Comparison of ENCODE assay signal across 20 cellular contexts in the genomic region with DNA sequence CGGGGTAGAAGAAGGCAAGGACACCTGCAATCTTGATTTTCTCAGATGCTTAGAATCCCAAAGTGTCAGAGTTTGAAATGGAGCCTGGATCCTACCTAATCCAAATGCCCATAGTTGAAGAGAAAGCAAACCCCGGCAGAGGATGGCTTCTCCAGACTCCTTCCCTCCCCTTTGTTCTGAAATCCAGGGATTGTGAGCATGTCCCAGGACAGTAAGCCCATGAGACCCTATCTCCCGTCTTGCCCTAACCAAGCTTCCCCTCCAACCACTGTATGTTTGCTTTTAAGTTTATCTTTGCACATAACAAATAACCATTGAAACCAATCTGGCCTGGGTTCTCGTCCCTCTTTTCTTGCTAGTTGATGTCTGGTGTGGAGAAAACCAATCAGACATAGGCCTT.
A peak's percentile ranks its signal among the peaks of the same experiment; 100 is the strongest.
DNase-seq lines count a peak whose midpoint lies in the region; ATAC-seq and TF ChIP-seq lines count a peak whose summit lies in the region.
"Had no signal": no experiment of that assay in that cellular context is flagged by ENCODE, and none has a peak within 500 bp of the region (broad histone marks: within the 10 kb centered on the region; RNA-seq: fewer than 3 reads in every experiment).

No MANE protein-coding gene starts in this region.

- no peaks in the 10 kb centered on the region for H3K9me3 ChIP-seq in tibial artery
- H3K9me3 ChIP-seq: gastrocnemius medialis, tibial nerve had no signal

- no peak overlapping the region for H4K5ac ChIP-seq in mesendoderm (ENCODE audit: low read length)

- DNase-seq in activated naive CD4-positive, alpha-beta T cell (lab: John Stamatoyannopoulos, UW), result no peak
- no peak for DNase-seq in mesendoderm
- no peak for DNase-seq in tibial artery
- DNase-seq in GM10266 (ENCODE audit: extremely low spot score), result no peak
- DNase-seq: activated CD4-positive, alpha-beta T cell treated with anti-CD3 and anti-CD28 coated beads, Interleukin-2, amount 50 U/mL, for 48 hours; anterior cingulate cortex; gastrocnemius medialis; KBM-7; OCI-M1; Right ventricle myocardium superior had no signal

- peak overlapping the region; percentile 72 for H3K4ac ChIP-seq in mesendoderm (ENCODE audit: low read depth, low read length)

- H3K4me1 ChIP-seq in mesendoderm (ENCODE audit: control insufficient read depth, low read depth, low read length) (peaks cover 4% of the 10 kb centered on the region), tibial artery (peaks cover 0 to 85% (median 9%) of the 10 kb centered on the region in 4 donors)
- H3K4me1 ChIP-seq: parathyroid adenoma had no signal

- peak overlapping the region; percentile 81 for H3K18ac ChIP-seq in mesendoderm (ENCODE audit: low read length)

- H3K4me1 Mint-ChIP-seq in activated naive CD4-positive, alpha-beta T cell treated with anti-CD3 and anti-CD28 coated beads, Interleukin-2, amount 50 U/mL, for 24 hours, result peaks cover 7% of the 10 kb centered on the region
- H3K4me1 Mint-ChIP-seq in activated naive CD8-positive, alpha-beta T cell (ENCODE audit: low read depth), result peaks cover 10% of the 10 kb centered on the region
- H3K4me1 Mint-ChIP-seq: CD14-positive monocyte had no signal

- H3K27me3 ChIP-seq in mesendoderm (ENCODE audit: insufficient read depth, low read length, poor library complexity) (no peaks in the 10 kb centered on the region), tibial artery (no peaks in the 10 kb centered on the region)
- H3K27me3 ChIP-seq: gastrocnemius medialis, tibial nerve had no signal

- H3K36me3 Mint-ChIP-seq in activated naive CD4-positive, alpha-beta T cell treated with anti-CD3 and anti-CD28 coated beads, Interleukin-2, amount 50 U/mL, for 24 hours, result peaks cover 24% of the 10 kb centered on the region
- peaks cover 5% of the 10 kb centered on the region for H3K36me3 Mint-ChIP-seq in activated naive CD8-positive, alpha-beta T cell

- H3K56ac ChIP-seq in mesendoderm (ENCODE audit: low read length), result no peak overlapping the region

- ATAC-seq in GM21367 (IDR thresholded peaks at IDR 0.05; ENCODE audit: unreplicated experiment), result no peak
- ATAC-seq in HG03025 (IDR thresholded peaks at IDR 0.05; ENCODE audit: low FRiP score, unreplicated experiment), result no peak
- ATAC-seq: esophagus mucosa, gastrocnemius medialis had no signal

- no peak overlapping the region for H2BK5ac ChIP-seq in mesendoderm (ENCODE audit: low read length)

- peak overlapping the region; percentile 85 for H2BK120ac ChIP-seq in mesendoderm (ENCODE audit: low read depth, low read length)

- H3K27ac Mint-ChIP-seq in activated naive CD4-positive, alpha-beta T cell treated with anti-CD3 and anti-CD28 coated beads, Interleukin-2, amount 50 U/mL, for 24 hours, result peak overlapping the region; percentile 63
- H3K27ac Mint-ChIP-seq in activated naive CD8-positive, alpha-beta T cell, result peak overlapping the region; percentile 85
- H3K27ac Mint-ChIP-seq: CD14-positive monocyte had no signal

- TF ChIP-seq CTCF in tibial artery (IDR thresholded peaks at IDR 0.05), result no peak
- TF ChIP-seq CTCF in GM10266 (IDR thresholded peaks at IDR 0.05; ENCODE audit: control insufficient read depth, insufficient read depth, low read depth, missing control alignments), result no peak

- intact Hi-C loops in tibial artery (cut with DNase I; ENCODE audit: low total_unique reads), result no loop called here

- H3K4me3 ChIP-seq in mesendoderm (ENCODE audit: low read length), result no peak overlapping the region
- H3K4me3 ChIP-seq in tibial artery, result no peak overlapping the region
- H3K4me3 ChIP-seq: gastrocnemius medialis, tibial nerve had no signal

- H2BK15ac ChIP-seq in mesendoderm (replicated peaks; ENCODE audit: low read depth), result no peak overlapping the region

- H3K27me3 Mint-ChIP-seq in activated naive CD4-positive, alpha-beta T cell treated with anti-CD3 and anti-CD28 coated beads, Interleukin-2, amount 50 U/mL, for 24 hours, result no peaks in the 10 kb centered on the region
- no peaks in the 10 kb centered on the region for H3K27me3 Mint-ChIP-seq in activated naive CD8-positive, alpha-beta T cell
- H3K27me3 Mint-ChIP-seq: central memory CD8-positive, alpha-beta T cell had no signal

- no peaks in the 10 kb centered on the region for H3K9me3 Mint-ChIP-seq in activated naive CD4-positive, alpha-beta T cell treated with anti-CD3 and anti-CD28 coated beads, Interleukin-2, amount 50 U/mL, for 24 hours
- no peaks in the 10 kb centered on the region for H3K9me3 Mint-ChIP-seq in activated naive CD8-positive, alpha-beta T cell (ENCODE audit: low read depth)
- H3K9me3 Mint-ChIP-seq: CD14-positive monocyte; central memory CD8-positive, alpha-beta T cell; nephron had no signal

- no peak overlapping the region for H3K4me2 ChIP-seq in mesendoderm (ENCODE audit: low read length)

- whole genome bisulfite sequencing in mesendoderm (ENCODE audit: extremely low coverage, insufficient coverage, low lambda C conversion rate), result no CpG with 5 or more reads among the region's 4 CpGs

- no peak overlapping the region for H4K8ac ChIP-seq in mesendoderm (ENCODE audit: low read depth, low read length)

- no peak overlapping the region for H2AK5ac ChIP-seq in mesendoderm (ENCODE audit: low read length)

- H3K23ac ChIP-seq in mesendoderm (ENCODE audit: low read length), result no peak overlapping the region

- no peak overlapping the region for H3K9ac ChIP-seq in mesendoderm (ENCODE audit: low read length)
- H3K9ac ChIP-seq: parathyroid adenoma had no signal

- H3K27ac ChIP-seq in mesendoderm (ENCODE audit: low read depth, low read length), result peak overlapping the region; percentile 29
- H3K27ac ChIP-seq in tibial artery, result peak overlapping the region; percentile 89 to 92
- H3K27ac ChIP-seq: parathyroid adenoma, tibial nerve had no signal

- no peaks in the 10 kb centered on the region for H3K79me2 ChIP-seq in mesendoderm (ENCODE audit: control insufficient read depth, insufficient read depth, low read length)
- H3K79me2 ChIP-seq: parathyroid adenoma had no signal

- no peaks in the 10 kb centered on the region for H3K79me1 ChIP-seq in mesendoderm (ENCODE audit: low read length)

- no peaks in the 10 kb centered on the region for H3K36me3 ChIP-seq in mesendoderm (ENCODE audit: control insufficient read depth, insufficient read depth, low read length)
- no peaks in the 10 kb centered on the region for H3K36me3 ChIP-seq in tibial artery
- H3K36me3 ChIP-seq: gastrocnemius medialis had no signal

- H3K4me3 Mint-ChIP-seq in activated naive CD4-positive, alpha-beta T cell treated with anti-CD3 and anti-CD28 coated beads, Interleukin-2, amount 50 U/mL, for 24 hours, result no peak overlapping the region
- no peak overlapping the region for H3K4me3 Mint-ChIP-seq in activated naive CD8-positive, alpha-beta T cell
- H3K4me3 Mint-ChIP-seq: CD14-positive monocyte; central memory CD8-positive, alpha-beta T cell; nephron had no signal
